1 cellular context compared by ENCODE assay signal in the genomic region with DNA sequence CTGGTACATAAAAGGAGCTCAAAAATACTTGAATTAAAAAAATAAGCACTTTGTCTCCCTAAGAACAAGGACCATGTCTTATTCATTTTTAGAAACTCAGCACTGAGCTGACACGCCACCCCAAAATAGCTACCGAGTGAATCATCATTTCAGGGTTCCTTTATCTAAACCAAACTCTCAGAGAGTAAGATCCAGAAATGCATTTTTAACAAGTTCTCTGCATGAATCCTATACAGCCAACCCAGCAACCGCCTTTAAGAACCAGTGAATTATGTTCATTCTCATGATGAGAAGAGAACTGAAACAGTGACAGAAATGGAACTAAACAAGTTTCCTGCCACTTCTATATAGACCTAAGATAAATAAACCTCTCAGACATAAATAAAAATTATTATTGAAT.
TF ChIP-seq lines count a peak whose summit lies in the region.

No MANE protein-coding gene starts in this region.

TF ChIP-seq in GM23338, 12 proteins besides CTCF, POLR2A, EP300 and RAD21 (continued from another document):
- no peak for TF ChIP-seq ZNF462 (CRISPR knock-in tag; IDR thresholded peaks at IDR 0.05)
- TF ChIP-seq EZH2phosphoT487 (IDR thresholded peaks at IDR 0.05; ENCODE audit: unreplicated experiment): no peak
- no peak for TF ChIP-seq EZH2 (IDR thresholded peaks at IDR 0.05; ENCODE audit: low read depth, unreplicated experiment)
